27 cellular contexts compared by ENCODE assay signal in the genomic region with DNA sequence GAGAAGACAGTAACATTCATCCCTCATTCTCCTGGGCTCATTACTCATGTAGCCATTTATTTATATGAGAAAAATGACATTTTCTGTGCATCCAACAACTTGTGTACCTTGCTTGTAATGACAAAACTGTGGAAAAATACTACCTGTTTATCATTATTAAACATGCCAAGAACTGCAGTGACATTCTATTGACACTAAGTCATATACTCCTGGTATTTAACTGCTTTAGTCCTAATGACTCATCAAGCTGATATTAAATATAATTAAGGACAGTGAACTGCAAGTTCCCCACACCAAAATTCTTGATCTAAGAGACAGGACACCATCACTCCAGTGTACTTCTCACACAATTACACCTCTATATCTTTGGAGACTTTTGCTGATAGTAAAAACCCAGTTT.
"Had no signal": no experiment of that assay in that cellular context is flagged by ENCODE, and none has a peak within 500 bp of the region (broad histone marks: within the 10 kb centered on the region; RNA-seq: fewer than 3 reads in every experiment).

No MANE protein-coding gene starts in this region.

- H3K9me3 ChIP-seq: body of pancreas, esophagus muscularis mucosa, gastroesophageal sphincter had no signal

- DNase-seq: activated CD4-positive, alpha-beta memory T cell treated with anti-CD3 and anti-CD28 coated beads, Interleukin-2, amount 10 ng/mL, durations not matched to agents 7 days and 5 days; activated CD4-positive, alpha-beta T cell treated with anti-CD3 and anti-CD28 coated beads for 4 hours; activated CD4-positive, alpha-beta T cell treated with anti-CD3 and anti-CD28 coated beads, Interleukin-2, amount 10 ng/mL, durations not matched to agents 7 days and 5 days; activated CD4-positive, alpha-beta T cell treated with anti-CD3 and anti-CD28 coated beads, Interleukin-2, amount 50 U/mL, for 4 hours; activated CD4-positive, CD25-positive, alpha-beta regulatory T cell; activated CD4-positive, CD25-positive, alpha-beta regulatory T cell treated with anti-CD3 and anti-CD28 coated beads, Interleukin-2, amount 50 U/mL, for 72 hours; activated CD8-positive, alpha-beta memory T cell treated with anti-CD3 and anti-CD28 coated beads, Interleukin-2, amount 50 U/mL, for 48 hours; activated gamma-delta T cell; activated naive CD4-positive, alpha-beta T cell; activated naive CD4-positive, alpha-beta T cell treated with anti-CD3 and anti-CD28 coated beads, Interleukin-2, amount 10 ng/mL, durations not matched to agents 7 days and 5 days; activated naive CD8-positive, alpha-beta T cell treated with anti-CD3 and anti-CD28 coated beads, Interleukin-2, amount 10 ng/mL, durations not matched to agents 7 days and 5 days; activated T-cell treated with anti-CD3 and anti-CD28 coated beads for 4 hours; activated T-cell treated with anti-CD3 and anti-CD28 coated beads, Interleukin-2, amount 50 U/mL, for 24 hours; activated T-cell treated with anti-CD3 and anti-CD28 coated beads, Interleukin-2, amount 50 U/mL, for 72 hours; anterior cingulate cortex; body of pancreas; dorsolateral prefrontal cortex; effector memory CD4-positive, alpha-beta T cell; endodermal cell; erythroblast; foreskin melanocyte; head of caudate nucleus; T-helper 2 cell had no signal

- ATAC-seq: activated naive CD4-positive, alpha-beta T cell treated with anti-CD3 and anti-CD28 coated beads, Interleukin-2, amount 50 U/mL, for 72 hours; activated T-cell treated with anti-CD3 and anti-CD28 coated beads, Interleukin-2, amount 50 U/mL, for 72 hours; body of pancreas; gastroesophageal sphincter had no signal

- H3K4me1 ChIP-seq: body of pancreas, esophagus muscularis mucosa, gastroesophageal sphincter had no signal

- H3K36me3 ChIP-seq: esophagus muscularis mucosa, gastroesophageal sphincter had no signal

- H3K27ac ChIP-seq: body of pancreas, coronary artery, dorsolateral prefrontal cortex, esophagus muscularis mucosa, gastroesophageal sphincter had no signal

- H3K27me3 ChIP-seq: body of pancreas, dorsolateral prefrontal cortex, esophagus muscularis mucosa, gastroesophageal sphincter had no signal

- H3K4me3 ChIP-seq: body of pancreas, coronary artery, dorsolateral prefrontal cortex, esophagus muscularis mucosa, gastroesophageal sphincter had no signal
